Comparison of ENCODE assay signal across 11 cellular contexts in the genomic region with DNA sequence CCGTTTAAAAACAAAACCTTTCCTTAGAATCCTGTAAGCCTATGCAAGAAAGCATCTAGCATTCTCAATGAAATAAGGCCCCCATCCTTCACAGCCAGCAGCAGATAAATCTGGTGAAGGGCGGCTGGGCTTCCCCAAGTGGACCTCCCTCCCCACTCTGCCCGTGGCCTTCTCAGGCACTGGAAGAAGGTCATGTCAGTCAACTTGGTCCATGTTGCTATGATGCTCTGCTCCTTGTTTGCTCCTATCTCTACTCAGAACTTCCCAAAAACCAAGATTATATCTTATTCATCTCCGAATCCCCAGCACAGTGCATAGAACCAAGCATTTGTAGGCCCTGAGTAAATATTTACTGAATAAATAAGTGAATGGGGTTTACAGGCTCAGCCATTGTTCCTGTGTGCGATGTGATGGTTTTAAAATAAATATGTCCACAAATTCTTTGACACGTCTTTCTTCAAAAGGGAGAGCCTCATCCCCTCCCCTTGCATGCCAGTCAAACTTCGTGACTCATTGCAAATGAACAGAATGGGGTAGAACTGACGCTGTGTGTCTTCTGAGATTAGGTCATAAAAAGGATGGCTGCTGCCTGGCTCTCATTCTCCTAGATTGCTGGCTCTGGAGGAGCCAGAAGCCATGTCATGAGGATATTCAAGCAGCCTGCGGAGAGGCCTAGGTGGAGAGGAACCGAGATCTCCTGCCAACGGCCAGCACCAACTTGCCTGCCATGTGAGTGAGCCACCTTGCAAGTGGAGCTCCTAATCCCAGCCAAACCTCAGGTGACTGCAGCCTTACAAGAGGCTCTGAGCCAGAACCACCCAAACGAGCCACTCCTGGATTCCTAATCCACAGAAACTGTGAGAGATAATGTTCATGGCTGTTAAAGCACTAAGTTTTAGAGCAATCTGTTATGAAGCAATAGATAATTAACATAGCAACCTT.
A peak's percentile ranks its signal among the peaks of the same experiment; 100 is the strongest.
DNase-seq lines count a peak whose midpoint lies in the region; ATAC-seq lines count a peak whose summit lies in the region.
"Had no signal": no experiment of that assay in that cellular context is flagged by ENCODE, and none has a peak within 500 bp of the region (broad histone marks: within the 10 kb centered on the region; RNA-seq: fewer than 3 reads in every experiment).

No MANE protein-coding gene starts in this region.

- no peaks in the 10 kb centered on the region for H3K9me3 ChIP-seq in mesodermal cell (ENCODE audit: control insufficient read depth, low read length)
- H3K9me3 ChIP-seq: pancreas had no signal

- ATAC-seq in GM19455 (IDR thresholded peaks at IDR 0.05; ENCODE audit: unreplicated experiment) (no peak), GM18909 (IDR thresholded peaks at IDR 0.05; ENCODE audit: poor library complexity, unreplicated experiment) (no peak)
- ATAC-seq: activated CD8-positive, alpha-beta T cell treated with anti-CD3 and anti-CD28 coated beads for 36 hours; pancreas had no signal

- H3K4me1 ChIP-seq in mesodermal cell (ENCODE audit: control insufficient read depth, insufficient read depth, low read length, poor library complexity, severe bottlenecking), result peaks cover 11% of the 10 kb centered on the region

- H3K27ac ChIP-seq in mesodermal cell (ENCODE audit: low read depth, low read length, severe bottlenecking), result peak overlapping the region; percentile 36
- H3K27ac ChIP-seq: pancreas had no signal

- DNase-seq in EL (peak; percentile 50), NCI-H2029 (lab: John Stamatoyannopoulos, UW) (peak; percentile 54), amniotic epithelial cell (ENCODE audit: low read depth) (peak; percentile 37), C1 segment of cervical spinal cord (lab: John Stamatoyannopoulos, UW) (no peak)
- DNase-seq: activated CD8-positive, alpha-beta T cell treated with anti-CD3 and anti-CD28 coated beads for 36 hours; head of caudate nucleus; pancreas; stimulated activated naive CD4-positive, alpha-beta T cell treated with Interleukin-2 at 50 U/mL for 16 hours had no signal

- 95 to 97% methylated on average over 6 to 8 of the region's 12 CpGs for WGBS in mesodermal cell (ENCODE audit: insufficient coverage in 2 of 2), 2 experiments

- H3K4me3 ChIP-seq in mesodermal cell (ENCODE audit: extremely low read depth, insufficient read depth, low read length, poor library complexity, severe bottlenecking), result no peak overlapping the region
- H3K4me3 ChIP-seq: pancreas had no signal

- peaks cover 4% of the 10 kb centered on the region for H3K36me3 ChIP-seq in mesodermal cell (ENCODE audit: control insufficient read depth, insufficient read depth, low read length)
- H3K36me3 ChIP-seq: pancreas had no signal

Comparison
In these comparisons a context has a peak if more than half of its experiments do, and no peak if none do; other contexts are left out.
1. DNase-seq: peak in EL (single experiment), NCI-H2029 (single experiment) and amniotic epithelial cell (single experiment); none in C1 segment of cervical spinal cord (0 of 14).